8 cellular contexts compared by ENCODE assay signal in genomic region chr9:89597711-89598707, GRCh38. TPM values are rescaled to one million over a fixed set of nuclear protein-coding genes. Genes with fewer than 3 reads are reported as not detected.
DNase-seq lines count a peak whose midpoint lies in the region; ATAC-seq and TF ChIP-seq lines count a peak whose summit lies in the region.

No MANE protein-coding gene starts in this region.

- peaks cover under 1% of the 10 kb centered on the region for H3K4me1 ChIP-seq in vagina

- no peak overlapping the region for H3K27ac ChIP-seq in vagina

- H3K4me1 Mint-ChIP-seq in nephron, result peaks cover 18% of the 10 kb centered on the region

- peaks cover 41% of the 10 kb centered on the region for H3K27me3 Mint-ChIP-seq in nephron (ENCODE audit: low read depth)

- no peaks in the 10 kb centered on the region for H3K9me3 ChIP-seq in vagina

- intact Hi-C loops in vagina (cut with DNase I), result loop anchor here (5.0 kb wide), 1 partner anchor 504 kb away; no protein-coding TSS in a partner anchor

- no peaks in the 10 kb centered on the region for H3K36me3 Mint-ChIP-seq in nephron (ENCODE audit: low read depth)

- no peaks in the 10 kb centered on the region for H3K27me3 ChIP-seq in vagina

- H3K9me3 Mint-ChIP-seq in nephron, result peaks cover 3% of the 10 kb centered on the region

- H3K4me3 ChIP-seq in fibroblast of mammary gland (ENCODE audit: control insufficient read depth, low read depth, low read length) (no peak overlapping the region), vagina (no peak overlapping the region)

- no peak for TF ChIP-seq POLR2A in vagina (IDR thresholded peaks at IDR 0.05)

- peak; percentile 78 for TF ChIP-seq CTCF in AG09319 (IDR thresholded peaks at IDR 0.05; ENCODE audit: low read depth, low read length)
- TF ChIP-seq CTCF in fibroblast of mammary gland (conservative IDR thresholded peaks at IDR 0.05; ENCODE audit: control insufficient read depth, insufficient read depth, low read depth, low read length), result peak; percentile 77
- peak; percentile 80 to 86 (median 84) for TF ChIP-seq CTCF in nephron (IDR thresholded peaks at IDR 0.05; ENCODE audit: unreplicated experiment in 3 of 3)
- TF ChIP-seq CTCF in vagina (IDR thresholded peaks at IDR 0.05), result peak; percentile 44 to 84 (median 71)

- H3K27ac Mint-ChIP-seq in nephron, result no peak overlapping the region

- no peak overlapping the region for H3K4me3 Mint-ChIP-seq in nephron

- ATAC-seq in GM18498 (IDR thresholded peaks at IDR 0.05; ENCODE audit: unreplicated experiment), result peak; percentile 55
- ATAC-seq in GM18502 (IDR thresholded peaks at IDR 0.05; ENCODE audit: poor library complexity, unreplicated experiment), result no peak

- no peaks in the 10 kb centered on the region for H3K36me3 ChIP-seq in vagina

- DNase-seq in AG09319 (ENCODE audit: extremely low read depth, low read depth) (no peak), NCI-H748 treated with DMSO at 0.1 percent for 48 hours (lab: John Stamatoyannopoulos, UW) (peak; percentile 21), activated T-cell treated with anti-CD3 and anti-CD28 coated beads for 4 hours (peak; percentile 51), fibroblast of mammary gland (ENCODE audit: low read depth) (peak; percentile 60), vagina (ENCODE audit: extremely low spot score in 2 of 2) (peak; percentile 72)

RNA-seq across cellular contexts. Expression of gene GADD45G, which starts 6.8 kb away (rescaled TPM):
- 16.2 TPM for total RNA-seq in vagina
